Comparison of ENCODE assay signal across 9 cellular contexts in genomic region chr5:159096555-159097460, GRCh38. TPM values are rescaled to one million over a fixed set of nuclear protein-coding genes. Genes with fewer than 3 reads are reported as not detected.
DNase-seq lines count a peak whose midpoint lies in the region; ATAC-seq and TF ChIP-seq lines count a peak whose summit lies in the region.
"Had no signal": no experiment of that assay in that cellular context is flagged by ENCODE, and none has a peak within 500 bp of the region (broad histone marks: within the 10 kb centered on the region; RNA-seq: fewer than 3 reads in every experiment).

No MANE protein-coding gene starts in this region.

- H3K36me3 ChIP-seq in GM06990 (ENCODE audit: control insufficient read depth, insufficient read depth, low read length), result no peaks in the 10 kb centered on the region

- DNase-seq in GM06990 (ENCODE audit: extremely low read depth, insufficient read length), result peak; percentile 42
- no peak for DNase-seq in T-cell
- DNase-seq in hepatic stellate cell (ENCODE audit: low spot score), result peak; percentile 67
- no peak for DNase-seq in stimulated activated CD4-positive, alpha-beta T cell treated with anti-CD3 and anti-CD28 coated beads, Interleukin-4, amount 100 ng/mL, for 24 hours
- no peak for DNase-seq in SIG-M5 treated with dmso at 0.1 percent for 504 hours (lab: John Stamatoyannopoulos, UW; ENCODE audit: unreplicated experiment)
- DNase-seq in H4 (ENCODE audit: low spot score), result no peak
- no peak for DNase-seq in OCI-M2 (lab: John Stamatoyannopoulos, UW; ENCODE audit: unreplicated experiment)

- peak overlapping the region in 20 of 21 experiments; percentile 22 to 94 (median 82) for H3K27ac ChIP-seq in skin epidermis

- no peaks in the 10 kb centered on the region for H3K9me3 Mint-ChIP-seq in T-cell

- POLR2A ChIA-PET in T-cell (lab: Charles Lee), result no interaction called here

- peak overlapping the region in 1 of 2 donors; percentile 10 for H3K27ac Mint-ChIP-seq in T-cell

- H3K27me3 ChIP-seq in GM06990 (replicated peaks; ENCODE audit: control insufficient read depth, insufficient read depth, low read length), result no peaks in the 10 kb centered on the region

- peaks cover 37 to 55% (median 45%) of the 10 kb centered on the region in 3 donors for H3K4me1 Mint-ChIP-seq in T-cell

- CTCF ChIA-PET in T-cell (lab: Charles Lee), result no interaction called here

- ATAC-seq in T-cell (replicated peaks in 1 of 4), result no peak
- ATAC-seq: Panc1 had no signal

- peak overlapping the region; percentile 84 to 91 (median 86) for H3K4me3 Mint-ChIP-seq in T-cell

- H3K4me3 ChIP-seq in GM06990 (replicated peaks; ENCODE audit: low read depth, low read length), result peak overlapping the region; percentile 87
- peak overlapping the region; percentile 37 to 54 (median 46) for H3K4me3 ChIP-seq in skin epidermis

- H3K36me3 Mint-ChIP-seq in T-cell, result no peaks in the 10 kb centered on the region

- H3K27me3 Mint-ChIP-seq in T-cell, result peaks cover 28 to 66% of the 10 kb centered on the region in 2 donors

- TF ChIP-seq CTCF in GM06990 (IDR thresholded peaks at IDR 0.05; ENCODE audit: insufficient read depth, low read length, poor library complexity, severe bottlenecking), result no peak

RNA-seq across cellular contexts. Expression of gene EBF1, which starts 2.9 kb away (rescaled TPM):
- 1 to 10 TPM in 3 of 5 donors, under 1 TPM in 2; 0.38 to 4.2 (median 1.4) TPM for total RNA-seq in T-cell
- 1.9 and 3.0 TPM in 2 replicates for total RNA-seq in H4 (2014; rRNA removed; shearing (Covaris generic))

Comparison
In these comparisons a context has a peak if more than half of its experiments do, and no peak if none do; other contexts are left out.
1. DNase-seq: peak in GM06990 (single experiment) and hepatic stellate cell (single experiment); none in T-cell (0 of 34), stimulated activated CD4-positive, alpha-beta T cell treated with anti-CD3 and anti-CD28 coated beads, Interleukin-4, amount 100 ng/mL, for 24 hours (single experiment), SIG-M5 treated with dmso at 0.1 percent for 504 hours (single experiment), H4 (single experiment) and OCI-M2 (single experiment).